ENCODE assay signal across 27 cellular contexts in the genomic region with DNA sequence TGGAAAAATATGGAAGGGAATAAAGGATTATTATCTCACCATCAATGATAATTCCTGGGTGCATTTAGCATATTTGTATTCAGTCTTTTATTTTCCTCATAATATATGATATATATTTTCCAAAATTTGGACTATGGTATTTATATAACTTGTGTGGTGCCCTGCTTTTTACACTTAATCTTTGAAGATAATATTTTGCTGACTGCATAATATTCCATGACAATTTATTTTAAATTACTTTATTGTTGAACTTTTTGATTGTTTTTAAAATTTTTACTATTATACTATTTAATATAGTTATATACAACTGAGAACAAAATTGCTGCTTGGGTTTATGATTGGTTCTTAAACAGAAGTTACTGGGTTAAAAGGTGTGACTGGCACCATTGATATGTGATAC.
"Had no signal": no experiment of that assay in that cellular context is flagged by ENCODE, and none has a peak within 500 bp of the region (broad histone marks: within the 10 kb centered on the region; RNA-seq: fewer than 3 reads in every experiment).

No MANE protein-coding gene starts in this region.

- H3K27ac ChIP-seq: colonic mucosa, coronary artery, dorsolateral prefrontal cortex, epithelial cell of prostate, esophagus muscularis mucosa, esophagus squamous epithelium, foreskin keratinocyte, gastrocnemius medialis, gastroesophageal sphincter, heart left ventricle, heart right ventricle had no signal

- ATAC-seq: effector memory CD8-positive, alpha-beta T cell; esophagus mucosa; foreskin keratinocyte; gastrocnemius medialis; gastroesophageal sphincter; heart left ventricle; heart right ventricle had no signal

- H3K4me1 ChIP-seq: colonic mucosa, esophagus muscularis mucosa, esophagus squamous epithelium, foreskin keratinocyte, gastrocnemius medialis, gastroesophageal sphincter, heart left ventricle, heart right ventricle had no signal

- H3K27ac Mint-ChIP-seq: dendritic cell treated with granulocyte-macrophage colony-stimulating factor and Interleukin-4, amounts not matched to agents 40 ng/mL and 50 ng/mL, for 4 days; effector memory CD8-positive, alpha-beta T cell; endodermal cell had no signal

- H3K27me3 Mint-ChIP-seq: dendritic cell treated with granulocyte-macrophage colony-stimulating factor and Interleukin-4, amounts not matched to agents 40 ng/mL and 50 ng/mL, for 4 days; effector memory CD8-positive, alpha-beta T cell had no signal

- H3K9me3 Mint-ChIP-seq: dendritic cell treated with granulocyte-macrophage colony-stimulating factor and Interleukin-4, amounts not matched to agents 40 ng/mL and 50 ng/mL, for 4 days; endodermal cell had no signal

- DNase-seq: colonic mucosa; cortex of kidney; dermis blood vessel endothelial cell; dorsolateral prefrontal cortex; effector CD4-positive, alpha-beta T cell; effector CD8-positive, alpha-beta T cell; effector memory CD4-positive, alpha-beta T cell; effector memory CD8-positive, alpha-beta T cell; endodermal cell; erythroblast; esophagus squamous epithelium; foreskin fibroblast; foreskin keratinocyte; foreskin melanocyte; gastrocnemius medialis; glutamatergic neuron; head of caudate nucleus; heart left ventricle; heart right ventricle had no signal

- FAIRE-seq: endothelial cell of umbilical vein, frontal cortex had no signal

- H3K27me3 ChIP-seq: colonic mucosa, esophagus muscularis mucosa, esophagus squamous epithelium, gastrocnemius medialis, gastroesophageal sphincter, heart left ventricle had no signal

- H3K4me3 Mint-ChIP-seq: dendritic cell treated with granulocyte-macrophage colony-stimulating factor and Interleukin-4, amounts not matched to agents 40 ng/mL and 50 ng/mL, for 4 days; effector memory CD8-positive, alpha-beta T cell; endodermal cell had no signal

- H3K9me3 ChIP-seq: colonic mucosa, esophagus muscularis mucosa, esophagus squamous epithelium, gastrocnemius medialis, gastroesophageal sphincter, heart left ventricle, heart right ventricle had no signal

- H3K4me3 ChIP-seq: colonic mucosa, coronary artery, dorsolateral prefrontal cortex, esophagus muscularis mucosa, esophagus squamous epithelium, gastrocnemius medialis, gastroesophageal sphincter, heart left ventricle, heart right ventricle had no signal

- H3K36me3 ChIP-seq: colonic mucosa, esophagus muscularis mucosa, esophagus squamous epithelium, gastrocnemius medialis, gastroesophageal sphincter, heart left ventricle, heart right ventricle had no signal
